In the genomic region with DNA sequence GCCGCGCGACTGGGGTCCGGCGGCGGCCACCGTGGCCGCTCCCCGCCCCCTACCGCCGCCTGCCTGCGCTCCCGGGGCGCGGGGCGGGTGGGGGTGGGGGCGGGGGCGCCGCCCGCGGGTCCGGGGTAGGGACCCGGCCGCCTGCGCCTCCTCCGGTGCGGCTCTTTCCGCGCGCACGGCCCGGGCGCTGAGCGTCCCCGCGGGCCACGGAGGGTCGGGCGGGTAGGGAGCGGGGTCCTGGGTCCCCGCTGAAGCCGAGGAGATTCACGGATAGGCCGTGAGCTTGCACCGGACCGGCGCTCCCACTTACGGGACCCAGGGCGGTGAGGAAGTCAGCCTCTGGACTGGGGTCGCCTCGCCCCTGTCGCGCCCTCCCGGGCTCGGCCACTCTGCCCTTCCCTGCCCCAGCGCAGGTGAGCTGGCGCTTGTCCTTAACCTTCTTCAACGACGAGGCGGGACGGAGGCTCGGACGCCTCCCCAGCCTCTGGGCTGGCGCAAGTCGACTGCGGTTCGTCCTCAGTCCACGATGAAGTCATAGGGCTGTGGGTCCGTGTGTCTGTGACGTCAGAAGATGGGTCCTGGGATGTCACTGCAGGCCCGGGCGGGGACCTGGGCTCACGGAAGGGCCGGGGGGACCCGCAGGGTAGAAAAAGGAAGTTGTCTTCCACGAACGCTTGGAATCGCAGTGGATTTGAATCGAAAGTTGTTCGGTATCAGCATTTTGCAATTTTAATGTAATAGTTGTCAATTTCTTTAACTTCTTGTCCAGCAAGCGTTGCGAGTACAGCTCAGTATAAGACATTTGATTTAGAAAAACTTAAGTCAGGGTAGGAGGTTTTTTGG, we compare ENCODE assay signal across 8 cellular contexts. TPM values are rescaled to one million over a fixed set of nuclear protein-coding genes. Genes with fewer than 3 reads are reported as not detected.
DNase-seq lines count a peak whose midpoint lies in the region; ATAC-seq, FAIRE-seq and TF ChIP-seq lines count a peak whose summit lies in the region.

No MANE protein-coding gene starts in this region.

- H3K27me3 Mint-ChIP-seq in T-helper 2 cell treated with Interferon-gamma antibody and Interleukin-4, amounts not matched to agents 5 μg/mL and 100 μg/mL, for 36 hours (ENCODE audit: low read depth), result no peaks in the 10 kb centered on the region
- no peaks in the 10 kb centered on the region for H3K27me3 Mint-ChIP-seq in astrocyte (ENCODE audit: low read depth, unreplicated experiment)

- H3K27ac ChIP-seq in astrocyte (ENCODE audit: low read depth, low read length) (peak overlapping the region; percentile 88), rectal smooth muscle tissue (ENCODE audit: low read depth, low read length) (peak overlapping the region; percentile 78)

- peaks cover 3% of the 10 kb centered on the region for H3K36me3 Mint-ChIP-seq in T-helper 2 cell treated with Interferon-gamma antibody and Interleukin-4, amounts not matched to agents 5 μg/mL and 100 μg/mL, for 36 hours (ENCODE audit: low read depth)
- no peaks in the 10 kb centered on the region for H3K36me3 Mint-ChIP-seq in astrocyte (ENCODE audit: low read depth, unreplicated experiment)

- no peaks in the 10 kb centered on the region for H3K36me3 ChIP-seq in astrocyte (ENCODE audit: insufficient read depth, low read length)
- H3K36me3 ChIP-seq in rectal smooth muscle tissue (ENCODE audit: control insufficient read depth, insufficient read depth, low read length), result no peaks in the 10 kb centered on the region

- H3K4me1 Mint-ChIP-seq in T-helper 2 cell treated with Interferon-gamma antibody and Interleukin-4, amounts not matched to agents 5 μg/mL and 100 μg/mL, for 36 hours (ENCODE audit: low read depth), result peaks cover 41% of the 10 kb centered on the region
- H3K4me1 Mint-ChIP-seq in astrocyte (ENCODE audit: low read depth, unreplicated experiment), result peaks cover 33% of the 10 kb centered on the region

- H3K4me3 ChIP-seq in astrocyte (ENCODE audit: insufficient read depth, low read depth, low read length) (peak overlapping the region; percentile 99), rectal smooth muscle tissue (ENCODE audit: low read length) (peak overlapping the region; percentile 99)

- peak overlapping the region; percentile 97 for H3K27ac Mint-ChIP-seq in T-helper 2 cell treated with Interferon-gamma antibody and Interleukin-4, amounts not matched to agents 5 μg/mL and 100 μg/mL, for 36 hours
- peak overlapping the region; percentile 87 for H3K27ac Mint-ChIP-seq in astrocyte (ENCODE audit: unreplicated experiment)

- peak; percentile 84 for DNase-seq in GM13976 (ENCODE audit: low spot score)
- peak; percentile 23 for DNase-seq in NCI-H1048 (lab: John Stamatoyannopoulos, UW)
- DNase-seq in T-helper 2 cell treated with Interferon-gamma antibody and Interleukin-4, amounts not matched to agents 5 μg/mL and 100 μg/mL, for 36 hours (ENCODE audit: low spot score), result peak; percentile 64
- DNase-seq in astrocyte (ENCODE audit: low read depth), result peak; percentile 74
- DNase-seq in hepatic stellate cell (ENCODE audit: low spot score), result peak; percentile 94
- no peak for DNase-seq in GOT3 (lab: John Stamatoyannopoulos, UW)

- peak overlapping the region; percentile 90 for H3K4me3 Mint-ChIP-seq in T-helper 2 cell treated with Interferon-gamma antibody and Interleukin-4, amounts not matched to agents 5 μg/mL and 100 μg/mL, for 36 hours
- peak overlapping the region; percentile 93 for H3K4me3 Mint-ChIP-seq in astrocyte (ENCODE audit: unreplicated experiment)

- in situ Hi-C loops in GM13976 (cut with MboI; ENCODE audit: low sequenced_read_pairs, unreplicated experiment), result no loop called here

- H4K20me1 ChIP-seq in astrocyte (ENCODE audit: insufficient read depth, low read length), result peaks cover 35% of the 10 kb centered on the region

- peak; percentile 42 for ATAC-seq in HG02610 (IDR thresholded peaks at IDR 0.05; ENCODE audit: unreplicated experiment)

- H3K79me2 ChIP-seq in astrocyte (ENCODE audit: insufficient read depth, low read length), result peaks cover 50% of the 10 kb centered on the region

- H3K27me3 ChIP-seq in astrocyte (ENCODE audit: insufficient read depth, low read length) (no peaks in the 10 kb centered on the region), rectal smooth muscle tissue (ENCODE audit: control insufficient read depth, insufficient read depth, low read length) (no peaks in the 10 kb centered on the region)

- FAIRE-seq in astrocyte (lab: Jason Lieb, UNC), result no peak

- H3K4me1 ChIP-seq in astrocyte (ENCODE audit: insufficient read depth, low read length), result peaks cover 26% of the 10 kb centered on the region
- H3K4me1 ChIP-seq in rectal smooth muscle tissue (ENCODE audit: control insufficient read depth, insufficient read depth, low read length), result peaks cover 20% of the 10 kb centered on the region

- H3K9me3 Mint-ChIP-seq in T-helper 2 cell treated with Interferon-gamma antibody and Interleukin-4, amounts not matched to agents 5 μg/mL and 100 μg/mL, for 36 hours, result no peaks in the 10 kb centered on the region
- H3K9me3 Mint-ChIP-seq in astrocyte (ENCODE audit: unreplicated experiment), result no peaks in the 10 kb centered on the region

- peak overlapping the region; percentile 90 for H2AFZ ChIP-seq in astrocyte (ENCODE audit: low read depth, low read length)

- no peaks in the 10 kb centered on the region for H3K9me3 ChIP-seq in astrocyte (ENCODE audit: insufficient read depth, low read depth, low read length)

- TF ChIP-seq CTCF in GM13976 (IDR thresholded peaks at IDR 0.05; ENCODE audit: borderline replicate concordance, control extremely low read depth, extremely low read depth, insufficient read depth, missing control alignments) (no peak), astrocyte (IDR thresholded peaks at IDR 0.05; ENCODE audit: insufficient read depth, low read depth, low read length) (no peak)

- H3K4me2 ChIP-seq in astrocyte (ENCODE audit: low read length), result peak overlapping the region; percentile 94

- H3K9ac ChIP-seq in astrocyte (ENCODE audit: low read length) (peak overlapping the region; percentile 98), rectal smooth muscle tissue (ENCODE audit: low read length) (peak overlapping the region; percentile 99)

RNA-seq across cellular contexts. Expression of a gene that starts 0.6 kb away (rescaled TPM):
- 21.1 and 23.4 TPM in 2 replicates for total RNA-seq in astrocyte
